Comparison of ENCODE assay signal across 4 cellular contexts in genomic region chr15:35229085-35229484, GRCh38.
TF ChIP-seq lines count a peak whose summit lies in the region.

No MANE protein-coding gene starts in this region.

TF ChIP-seq in SK-N-SH treated with all-trans-retinoic acid at 6 μM for 48 hours, 23 proteins besides CTCF, POLR2A, EP300 and RAD21 (continued from another document):
- TF ChIP-seq TSHZ2 (CRISPR knock-in tag; IDR thresholded peaks at IDR 0.05): no peak

TF ChIP-seq in SK-N-SH, 30 proteins besides CTCF, POLR2A, EP300 and RAD21 (continued from another document and continues in another):
- TF ChIP-seq REST (IDR thresholded peaks at IDR 0.05; ENCODE audit: low read depth, low read length) (no peak), TEAD4 (IDR thresholded peaks at IDR 0.05; ENCODE audit: borderline replicate concordance, insufficient read depth) (no peak), MAX (IDR thresholded peaks at IDR 0.05; ENCODE audit: low read depth) (no peak), PBX3 (IDR thresholded peaks at IDR 0.05) (no peak), SIN3A (IDR thresholded peaks at IDR 0.05; ENCODE audit: borderline replicate concordance, low read depth, low read length) (no peak), MEF2A (IDR thresholded peaks at IDR 0.05; ENCODE audit: borderline replicate concordance, low read depth) (no peak), FOSL2 (IDR thresholded peaks at IDR 0.05; ENCODE audit: borderline replicate concordance, low read depth) (no peak), NFIC (IDR thresholded peaks at IDR 0.05; ENCODE audit: borderline replicate concordance) (no peak), YY1 (IDR thresholded peaks at IDR 0.05; ENCODE audit: low read depth) (no peak), IRF3 (IDR thresholded peaks at IDR 0.05; ENCODE audit: low read depth, low read length) (no peak), GATA2 (CRISPR knock-in tag; IDR thresholded peaks at IDR 0.05) (no peak), TCF12 (IDR thresholded peaks at IDR 0.05) (no peak)

TF ChIP-seq in A549, 52 proteins besides CTCF, POLR2A, EP300 and RAD21 (continued from another document):
- no peak for TF ChIP-seq ELK1 (IDR thresholded peaks at IDR 0.05; ENCODE audit: low read depth, low read length)

TF ChIP-seq in K562, 482 proteins besides CTCF, POLR2A, EP300 and RAD21 (continued from another document):
- TF ChIP-seq DEAF1 (CRISPR knock-in tag; IDR thresholded peaks at IDR 0.05) (no peak), FOXJ2 (tag; IDR thresholded peaks at IDR 0.05) (no peak), CHD1 (IDR thresholded peaks at IDR 0.05; ENCODE audit: low read length) (no peak), NFE2L1 (tag; IDR thresholded peaks at IDR 0.05; ENCODE audit: borderline replicate concordance, low read depth) (no peak), SRSF1 (IDR thresholded peaks at IDR 0.05; ENCODE audit: low read depth, low read length) (no peak), E4F1 (CRISPR knock-in tag; IDR thresholded peaks at IDR 0.05; ENCODE audit: borderline replicate concordance) (no peak), YBX1 (IDR thresholded peaks at IDR 0.05) (no peak), ZNF407 (IDR thresholded peaks at IDR 0.05; ENCODE audit: low read depth) (no peak), TRIM24 (IDR thresholded peaks at IDR 0.05) (no peak), RBM25 (IDR thresholded peaks at IDR 0.05; ENCODE audit: low read depth, low read length, severe bottlenecking) (peak; percentile 44), KDM4B (IDR thresholded peaks at IDR 0.05; ENCODE audit: borderline replicate concordance in 2 of 2, low read depth in 1 of 2) (no peak), ZNF280A (IDR thresholded peaks at IDR 0.05; ENCODE audit: low read depth, partially characterized antibody) (peak; percentile 57)
